8 cellular contexts compared by ENCODE assay signal in the genomic region with DNA sequence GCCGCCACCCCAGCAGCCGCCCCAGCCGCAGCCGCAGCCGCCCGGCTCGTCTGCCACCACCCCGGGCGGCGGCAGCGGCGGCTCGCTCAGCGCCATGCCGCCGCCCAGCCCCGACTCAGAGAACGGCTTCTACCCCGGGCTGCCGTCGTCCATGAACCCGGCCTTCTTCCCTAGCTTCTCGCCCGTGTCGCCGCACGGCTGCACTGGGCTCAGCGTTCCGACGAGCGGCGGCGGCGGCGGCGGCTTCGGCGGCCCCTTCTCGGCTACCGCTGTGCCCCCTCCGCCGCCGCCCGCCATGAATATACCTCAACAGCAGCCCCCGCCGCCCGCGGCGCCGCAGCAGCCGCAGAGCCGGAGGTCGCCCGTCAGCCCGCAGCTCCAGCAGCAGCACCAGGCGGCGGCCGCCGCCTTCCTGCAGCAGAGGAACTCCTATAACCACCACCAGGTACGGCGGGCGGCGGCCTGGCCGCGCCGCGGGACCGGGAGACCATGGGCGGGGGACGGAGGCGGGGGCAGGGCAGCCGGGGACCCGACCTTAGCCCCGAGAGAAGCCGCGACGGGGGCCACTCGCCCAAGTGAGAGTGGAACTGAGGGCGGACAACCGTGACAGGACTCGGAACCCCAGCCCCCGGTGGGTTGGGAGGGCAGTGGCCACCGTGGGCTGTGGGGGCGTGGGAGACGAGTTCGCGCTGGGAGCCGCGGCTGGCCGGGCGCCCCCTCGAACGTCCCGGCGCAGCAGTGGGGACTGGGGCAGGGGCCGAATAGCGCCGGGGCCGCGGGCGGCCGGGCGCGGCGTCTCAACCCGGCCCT. TPM values are rescaled to one million over a fixed set of nuclear protein-coding genes. Genes with fewer than 3 reads are reported as not detected.
A peak's percentile ranks its signal among the peaks of the same experiment; 100 is the strongest.
DNase-seq lines count a peak whose midpoint lies in the region; FAIRE-seq and TF ChIP-seq lines count a peak whose summit lies in the region.

No MANE protein-coding gene starts in this region.

- peaks cover 36% of the 10 kb centered on the region for H3K27me3 ChIP-seq in HUES64 (ENCODE audit: insufficient read depth, low read length)

- H3K9ac ChIP-seq in HUES64 (ENCODE audit: low read depth, low read length) = peak overlapping the region; percentile 7

- H3K36me3 Mint-ChIP-seq in activated CD4-positive, alpha-beta memory T cell treated with anti-CD3 and anti-CD28 coated beads, Interleukin-2, amount 10 ng/mL, durations not matched to agents 7 days and 5 days (ENCODE audit: low read depth) = peaks cover 18% of the 10 kb centered on the region

- no peaks in the 10 kb centered on the region for H3K9me3 Mint-ChIP-seq in activated CD4-positive, alpha-beta memory T cell treated with anti-CD3 and anti-CD28 coated beads, Interleukin-2, amount 10 ng/mL, durations not matched to agents 7 days and 5 days

- POLR2A ChIA-PET in activated CD4-positive, alpha-beta memory T cell treated with anti-CD3 and anti-CD28 coated beads, Interleukin-2, amount 10 ng/mL, durations not matched to agents 7 days and 5 days (lab: Charles Lee) = interaction anchor here (1.0 to 2.4 kb wide), 7 partner anchors 8 to 775 kb away, joined by 3 to 18 read pairs (median 5); a partner anchor contains a TSS

- H3K27ac Mint-ChIP-seq in activated CD4-positive, alpha-beta memory T cell treated with anti-CD3 and anti-CD28 coated beads, Interleukin-2, amount 10 ng/mL, durations not matched to agents 7 days and 5 days = peak overlapping the region; percentile 73

- DNase-seq in activated CD4-positive, alpha-beta memory T cell treated with anti-CD3 and anti-CD28 coated beads, Interleukin-2, amount 10 ng/mL, durations not matched to agents 7 days and 5 days = peak; percentile 60
- peak; percentile 50 for DNase-seq in effector CD4-positive, alpha-beta T cell
- DNase-seq in mesenteric fat pad (ENCODE audit: low spot score) (peak; percentile 90), SHP77 treated with DMSO at 0.1 percent for 48 hours (lab: John Stamatoyannopoulos, UW) (no peak), H54 (ENCODE audit: insufficient read length, low spot score) (no peak)
- peak; percentile 16 to 32 for DNase-seq in stimulated activated CD8-positive, alpha-beta memory T cell treated with anti-CD3 and anti-CD28 coated beads, Interleukin-15, amount 100 ng/mL, for 4 hours (ENCODE audit: low read depth in 2 of 2)

- peaks cover 32% of the 10 kb centered on the region for H3K4me1 Mint-ChIP-seq in activated CD4-positive, alpha-beta memory T cell treated with anti-CD3 and anti-CD28 coated beads, Interleukin-2, amount 10 ng/mL, durations not matched to agents 7 days and 5 days

- peak; percentile 31 for TF ChIP-seq POLR2A in GM18951 (IDR thresholded peaks at IDR 0.05; ENCODE audit: extremely low read depth, insufficient read depth, insufficient read length)
- no peak for TF ChIP-seq POLR2A in H54 (IDR thresholded peaks at IDR 0.05; ENCODE audit: low read depth, low read length)

- H3K27me3 Mint-ChIP-seq in activated CD4-positive, alpha-beta memory T cell treated with anti-CD3 and anti-CD28 coated beads, Interleukin-2, amount 10 ng/mL, durations not matched to agents 7 days and 5 days = no peaks in the 10 kb centered on the region

- under 1% methylated on average over 106 of the region's 106 CpGs for WGBS in HUES64

- no peaks in the 10 kb centered on the region for H3K36me3 ChIP-seq in HUES64 (ENCODE audit: insufficient read depth, low read length)

- H3K4me3 Mint-ChIP-seq in activated CD4-positive, alpha-beta memory T cell treated with anti-CD3 and anti-CD28 coated beads, Interleukin-2, amount 10 ng/mL, durations not matched to agents 7 days and 5 days = peak overlapping the region; percentile 95

- peak overlapping the region; percentile 78 for H3K4me3 ChIP-seq in HUES64 (ENCODE audit: low read length)

- H3K4me1 ChIP-seq in HUES64 (ENCODE audit: insufficient read depth, low read length) = peaks cover 37% of the 10 kb centered on the region

- CTCF ChIA-PET in activated CD4-positive, alpha-beta memory T cell treated with anti-CD3 and anti-CD28 coated beads, Interleukin-2, amount 10 ng/mL, durations not matched to agents 7 days and 5 days (lab: Charles Lee) = no interaction called here

- no peaks in the 10 kb centered on the region for H3K9me3 ChIP-seq in HUES64 (ENCODE audit: insufficient read depth, low read depth, low read length)

- no peak for FAIRE-seq in H54 (lab: Jason Lieb, UNC)

- no peak overlapping the region for H3K27ac ChIP-seq in HUES64 (ENCODE audit: low read depth, low read length)

- in situ Hi-C loops in GM18951 (cut with MboI; ENCODE audit: low sequenced_read_pairs, unreplicated experiment) = no loop called here

RNA-seq across cellular contexts. Expression of a gene that starts 1.8 kb away (rescaled TPM):
- polyA plus RNA-seq in HUES64 (2013, experiment 1 of 2) = 1.0 TPM
- polyA plus RNA-seq in HUES64 (2013, experiment 2 of 2) = 2.7 TPM
- 10 to 100 TPM; 17.6 to 20.4 TPM for total RNA-seq in activated CD4-positive, alpha-beta memory T cell treated with anti-CD3 and anti-CD28 coated beads, Interleukin-2, amount 10 ng/mL, durations not matched to agents 7 days and 5 days
- total RNA-seq in mesenteric fat pad = 23.1 TPM

Comparison
In these comparisons a context has a peak if more than half of its experiments do, and no peak if none do; other contexts are left out.
1. DNase-seq: peak in activated CD4-positive, alpha-beta memory T cell treated with anti-CD3 and anti-CD28 coated beads, Interleukin-2, amount 10 ng/mL, durations not matched to agents 7 days and 5 days (single experiment), effector CD4-positive, alpha-beta T cell (single experiment), mesenteric fat pad (single experiment) and stimulated activated CD8-positive, alpha-beta memory T cell treated with anti-CD3 and anti-CD28 coated beads, Interleukin-15, amount 100 ng/mL, for 4 hours (2 of 2); none in SHP77 treated with DMSO at 0.1 percent for 48 hours (single experiment) and H54 (single experiment).